ENCODE assay signal across 8 cellular contexts in genomic region chr14:55332654-55333570, GRCh38.
DNase-seq lines count a peak whose midpoint lies in the region; ATAC-seq, FAIRE-seq and TF ChIP-seq lines count a peak whose summit lies in the region.

No MANE protein-coding gene starts in this region.

- ATAC-seq in GM19035 (IDR thresholded peaks at IDR 0.05; ENCODE audit: unreplicated experiment) = peak; percentile 59
- ATAC-seq in HG02870 (IDR thresholded peaks at IDR 0.05; ENCODE audit: unreplicated experiment) = peak; percentile 45
- peak; percentile 80 for ATAC-seq in activated CD8-positive, alpha-beta T cell treated with anti-CD3 and anti-CD28 coated beads, Interleukin-2, amount 10 ng/mL, durations not matched to agents 7 days and 5 days
- peak in 3 of 4 donors; percentile 8 to 38 (median 24) for ATAC-seq in pancreas
- no peak for ATAC-seq in HG03045 (IDR thresholded peaks at IDR 0.05; ENCODE audit: unreplicated experiment)

- TF ChIP-seq CTCF in pancreas (IDR thresholded peaks at IDR 0.05) (no peak), GM20000 (IDR thresholded peaks at IDR 0.05; ENCODE audit: extremely low read depth, missing control alignments) (no peak)

- 39 to 51% methylated on average over 7 of the region's 7 CpGs for WGBS in pancreas, 2 donors

- POLR2A ChIA-PET in activated CD8-positive, alpha-beta T cell treated with anti-CD3 and anti-CD28 coated beads, Interleukin-2, amount 10 ng/mL, durations not matched to agents 7 days and 5 days (lab: Charles Lee) = interaction anchor here (0.9 to 1.1 kb wide), 3 partner anchors 22 to 61 kb away, joined by 3 to 4 read pairs (median 4); partner anchors contain the start of gene FBXO34

- peak overlapping the region; percentile 86 for H3K27ac Mint-ChIP-seq in activated CD8-positive, alpha-beta T cell treated with anti-CD3 and anti-CD28 coated beads, Interleukin-2, amount 10 ng/mL, durations not matched to agents 7 days and 5 days

- intact Hi-C loops in pancreas (cut with DNase I) = no loop called here

- no peak overlapping the region for H3K4me3 ChIP-seq in pancreas

- H3K36me3 ChIP-seq in pancreas = no peaks in the 10 kb centered on the region

- peaks cover 5% of the 10 kb centered on the region for H3K36me3 Mint-ChIP-seq in activated CD8-positive, alpha-beta T cell treated with anti-CD3 and anti-CD28 coated beads, Interleukin-2, amount 10 ng/mL, durations not matched to agents 7 days and 5 days (ENCODE audit: low read depth)

- peak overlapping the region; percentile 64 for H3K4me3 Mint-ChIP-seq in activated CD8-positive, alpha-beta T cell treated with anti-CD3 and anti-CD28 coated beads, Interleukin-2, amount 10 ng/mL, durations not matched to agents 7 days and 5 days

- H3K9me3 Mint-ChIP-seq in activated CD8-positive, alpha-beta T cell treated with anti-CD3 and anti-CD28 coated beads, Interleukin-2, amount 10 ng/mL, durations not matched to agents 7 days and 5 days (ENCODE audit: insufficient read depth) = no peaks in the 10 kb centered on the region

- H3K27me3 Mint-ChIP-seq in activated CD8-positive, alpha-beta T cell treated with anti-CD3 and anti-CD28 coated beads, Interleukin-2, amount 10 ng/mL, durations not matched to agents 7 days and 5 days (ENCODE audit: low read depth) = no peaks in the 10 kb centered on the region

- H3K27me3 ChIP-seq in pancreas = no peaks in the 10 kb centered on the region

- no peak for FAIRE-seq in pancreas (lab: Jason Lieb, UNC)

- H3K4me1 ChIP-seq in pancreas = peaks cover 5 to 28% (median 22%) of the 10 kb centered on the region in 3 donors

- peak overlapping the region in 2 of 4 donors; percentile 37 to 39 for H3K27ac ChIP-seq in pancreas

- DNase-seq in activated CD8-positive, alpha-beta T cell treated with anti-CD3 and anti-CD28 coated beads, Interleukin-2, amount 10 ng/mL, durations not matched to agents 7 days and 5 days = peak; percentile 56
- DNase-seq in pancreas (no peak), GM20000 (ENCODE audit: low spot score) (no peak), DMS153 treated with DMSO at 0.1 percent for 48 hours (lab: John Stamatoyannopoulos, UW; ENCODE audit: unreplicated experiment) (no peak), NCI-H748 (lab: John Stamatoyannopoulos, UW; ENCODE audit: unreplicated experiment) (no peak)

- H3K4me1 Mint-ChIP-seq in activated CD8-positive, alpha-beta T cell treated with anti-CD3 and anti-CD28 coated beads, Interleukin-2, amount 10 ng/mL, durations not matched to agents 7 days and 5 days (ENCODE audit: low read depth) = peaks cover 61% of the 10 kb centered on the region

- H3K9me3 ChIP-seq in pancreas = no peaks in the 10 kb centered on the region

- CTCF ChIA-PET in activated CD8-positive, alpha-beta T cell treated with anti-CD3 and anti-CD28 coated beads, Interleukin-2, amount 10 ng/mL, durations not matched to agents 7 days and 5 days (lab: Charles Lee) = interaction anchor here (0.7 to 3.4 kb wide), 22 partner anchors 12 to 430 kb away, joined by 3 to 36 read pairs (median 4); partner anchors contain the start of genes FBXO34 and GCH1
